8 cellular contexts compared by ENCODE assay signal in the genomic region with DNA sequence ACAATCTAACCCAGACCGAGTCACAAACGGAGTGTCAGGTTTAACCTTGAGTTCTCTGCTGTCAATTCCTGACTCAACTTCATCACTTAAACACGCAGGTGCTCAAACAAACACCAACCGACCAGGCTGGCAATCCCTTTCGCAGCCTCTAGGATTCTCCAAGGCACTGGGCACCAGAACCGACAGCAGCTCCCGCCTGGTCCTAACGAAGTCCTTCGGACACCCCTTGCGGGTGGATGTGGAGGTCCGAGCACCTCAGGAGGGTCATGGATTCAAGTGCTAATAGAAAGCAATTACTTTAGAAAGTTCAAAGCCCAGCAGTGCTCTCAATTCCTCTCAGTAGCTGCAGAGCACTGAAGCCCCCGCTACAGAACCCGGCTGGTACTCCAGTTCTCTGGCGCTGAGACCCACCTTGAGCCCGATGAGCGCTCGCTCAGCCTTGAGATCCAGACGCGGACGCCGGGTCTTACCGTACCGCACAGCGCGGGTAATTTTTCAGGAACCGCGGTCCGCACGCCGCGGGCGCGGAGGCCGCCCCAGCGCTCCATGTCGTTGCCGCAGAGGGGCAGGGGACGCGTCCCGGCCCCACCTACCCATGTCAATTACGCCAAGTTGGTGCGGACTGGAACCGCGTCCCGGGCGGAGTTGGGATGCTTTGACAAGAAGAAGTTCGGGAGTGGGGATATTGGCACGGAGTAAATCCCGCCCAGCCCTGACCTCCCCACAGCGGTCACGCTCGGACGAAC. TPM values are rescaled to one million over a fixed set of nuclear protein-coding genes. Genes with fewer than 3 reads are reported as not detected.
DNase-seq lines count a peak whose midpoint lies in the region; ATAC-seq, FAIRE-seq and TF ChIP-seq lines count a peak whose summit lies in the region.

No MANE protein-coding gene starts in this region.

- H3K27me3 Mint-ChIP-seq in T-helper 17 cell = peaks cover 13% of the 10 kb centered on the region

- H3K4me2 ChIP-seq in HCT116 (ENCODE audit: low read length) = peak overlapping the region; percentile 93
- H3K4me2 ChIP-seq in GM12878 (ENCODE audit: control insufficient read depth, insufficient read depth) = peak overlapping the region; percentile 98

- BruUV-seq in HCT116 (replicated peaks; lab: Mats Ljungman, UMichigan) = TSS peak; percentile 38
- BruUV-seq in GM12878 (replicated peaks; lab: Mats Ljungman, UMichigan) = TSS peak; percentile 58

- WGBS in GM12878 (ENCODE audit: insufficient coverage, insufficient replicate concordance, low lambda C conversion rate, missing lambda C conversion rate) = 2% methylated on average over 50 of the region's 53 CpGs
- WGBS in sigmoid colon, 2 donors = 0 to 1% methylated on average over 53 of the region's 53 CpGs

- H3K27ac ChIP-seq in HCT116 (ENCODE audit: low read depth, low read length) = peak overlapping the region; percentile 52; the same call in 1 of the 2 replicates
- H3K27ac ChIP-seq in GM12878 (ENCODE audit: control insufficient read depth, insufficient read depth) = peak overlapping the region; percentile 46; the same call in 1 of the 2 replicates
- H3K27ac ChIP-seq in sigmoid colon = peak overlapping the region; percentile 82 to 90 (median 86)

- H3K9ac ChIP-seq in HCT116 (ENCODE audit: low read length) = peak overlapping the region; percentile 62
- peak overlapping the region; percentile 77 for H3K9ac ChIP-seq in GM12878 (ENCODE audit: control insufficient read depth, insufficient read depth, low read length)

- DNase-seq in EH (ENCODE audit: low read depth) (peak; percentile 68), HCT116 (ENCODE audit: low read depth, low spot score) (peak; percentile 50), MV-4-11 (lab: John Stamatoyannopoulos, UW) (peak; percentile 57), T-helper 17 cell (peak; percentile 15 to 22 (median 20)), GM12878 (ENCODE audit: low read depth, low spot score) (no peak), hippocampal formation (lab: John Stamatoyannopoulos, UW) (peak; percentile 24 to 57), sigmoid colon (peak; percentile 73), D721Med (ENCODE audit: insufficient read length, low spot score) (no peak)

- ATAC-seq in HCT116 = peak; percentile 67
- peak; percentile 12 for ATAC-seq in T-helper 17 cell
- ATAC-seq in GM12878 = peak; percentile 53

- intact Hi-C loops in HCT116 (cut with micrococcal nuclease) = loop anchor here (10.0 kb wide), 1 partner anchor 285 kb away; no protein-coding TSS in a partner anchor
- intact Hi-C loops in GM12878 (cut with micrococcal nuclease; ENCODE audit: unreplicated experiment) = loop anchor here (2.0 to 10.0 kb wide), 4 partner anchors 15 to 185 kb away; no protein-coding TSS in a partner anchor
- intact Hi-C loops in sigmoid colon (cut with DNase I) = loop anchor here (5.0 kb wide), 2 partner anchors 172 to 252 kb away; a partner anchor contains a TSS

- POLR2A ChIA-PET in HCT116 (lab: Charles Lee) = no interaction called here
- POLR2A ChIA-PET in GM12878 (lab: Charles Lee) = interaction anchor here (0.6 to 7.5 kb wide), 6 partner anchors 9 to 252 kb away, joined by 4 to 114 read pairs (median 6); a partner anchor contains a TSS

- H3K27ac Mint-ChIP-seq in T-helper 17 cell = peak overlapping the region; percentile 37

- H3K4me1 ChIP-seq in HCT116 (ENCODE audit: control insufficient read depth in 1 of 2, insufficient read depth in 2 of 2, low read length in 2 of 2) (peaks cover 0 to 6% of the 10 kb centered on the region in 2 experiments; a peak in 1 of 4 replicates), GM12878 (ENCODE audit: control insufficient read depth, insufficient read depth, low read length) (peaks cover 6% of the 10 kb centered on the region), sigmoid colon (peaks cover 0 to 26% (median 8%) of the 10 kb centered on the region in 4 donors)

- H4K20me1 ChIP-seq in HCT116 (ENCODE audit: insufficient read depth) = no peaks in the 10 kb centered on the region
- no peaks in the 10 kb centered on the region for H4K20me1 ChIP-seq in GM12878 (ENCODE audit: control insufficient read depth, insufficient read depth)

- FAIRE-seq in GM12878 (lab: Jason Lieb, UNC) = peak; percentile 88
- no peak for FAIRE-seq in D721Med (lab: Jason Lieb, UNC)

- H2AFZ ChIP-seq in HCT116 (ENCODE audit: low read depth, low read length, poor library complexity, severe bottlenecking) = peak overlapping the region; percentile 86
- H2AFZ ChIP-seq in GM12878 (ENCODE audit: control insufficient read depth, low read depth, low read length) = peak overlapping the region; percentile 99

- TF ChIP-seq CTCF in HCT116 (IDR thresholded peaks at IDR 0.05 in 2 of 3, conservative IDR thresholded peaks at IDR 0.05 in 1 of 3; ENCODE audit: borderline replicate concordance in 1 of 3, insufficient read depth in 1 of 3, low read depth in 2 of 3, low read length in 2 of 3) = peak; percentile 4 to 65 (median 54); a peak in 4 of 6 replicates
- TF ChIP-seq CTCF in GM12878 (IDR thresholded peaks at IDR 0.05 in 2 of 3, conservative IDR thresholded peaks at IDR 0.05 in 1 of 3; ENCODE audit: control insufficient read depth in 2 of 3, extremely low read depth in 1 of 3, insufficient read depth in 1 of 3, low read depth in 3 of 3, low read length in 3 of 3) = peak; percentile 14 to 39 (median 36); a peak in 4 of 6 replicates
- peak in 2 of 4 experiments; percentile 39 to 45 for TF ChIP-seq CTCF in sigmoid colon (IDR thresholded peaks at IDR 0.05)
- no peak for TF ChIP-seq CTCF in D721Med (IDR thresholded peaks at IDR 0.05; ENCODE audit: insufficient read depth, missing control alignments)

- H3K4me1 Mint-ChIP-seq in T-helper 17 cell = peaks cover 24% of the 10 kb centered on the region

- H3K36me3 Mint-ChIP-seq in T-helper 17 cell (ENCODE audit: low read depth) = no peaks in the 10 kb centered on the region

- TF ChIP-seq RAD21 in HCT116 (IDR thresholded peaks at IDR 0.05; ENCODE audit: low read depth) (peak; percentile 33; the same call in 1 of the 2 replicates), GM12878 (IDR thresholded peaks at IDR 0.05; ENCODE audit: insufficient read depth, low read depth, low read length) (peak; percentile 24; the same call in 1 of the 2 replicates)

- H3K9me3 ChIP-seq in HCT116 (ENCODE audit: control insufficient read depth in 1 of 2, insufficient read depth in 1 of 2, low read depth in 1 of 2, low read length in 2 of 2) = no peaks in the 10 kb centered on the region
- H3K9me3 ChIP-seq in T-helper 17 cell (ENCODE audit: control insufficient read depth, low read length, poor library complexity, severe bottlenecking) = no peaks in the 10 kb centered on the region
- no peaks in the 10 kb centered on the region for H3K9me3 ChIP-seq in GM12878 (replicated peaks; ENCODE audit: control insufficient read depth, insufficient read depth, low read length)
- H3K9me3 ChIP-seq in sigmoid colon = no peaks in the 10 kb centered on the region

- SMC1A ChIA-PET in GM12878 (lab: Charles Lee; ENCODE audit: uncharacterized antibody, unreplicated experiment) = interaction anchor here (0.8 to 8.0 kb wide), 13 partner anchors 9 to 372 kb away, joined by 3 to 156 read pairs (median 4); no protein-coding TSS in a partner anchor

- TF ChIP-seq POLR2A in HCT116 (IDR thresholded peaks at IDR 0.05; ENCODE audit: borderline replicate concordance, extremely low read depth, insufficient read depth, insufficient read length) = no peak
- TF ChIP-seq POLR2A in GM12878 (IDR thresholded peaks at IDR 0.05; ENCODE audit: low read depth, low read length) = no peak
- TF ChIP-seq POLR2A in sigmoid colon (IDR thresholded peaks at IDR 0.05) = no peak

- TF ChIP-seq EP300 in GM12878 (IDR thresholded peaks at IDR 0.05; ENCODE audit: borderline replicate concordance in 1 of 2, control insufficient read depth in 1 of 2, low read depth in 2 of 2, low read length in 2 of 2) = 0 out of 4 replicates have a peak, but pooled peaks of 1 of the 2 experiments have one; percentile 11
- TF ChIP-seq EP300 in sigmoid colon (IDR thresholded peaks at IDR 0.05) = no peak

- H3K27me3 ChIP-seq in HCT116 (ENCODE audit: insufficient read depth, low read length) (no peaks in the 10 kb centered on the region), GM12878 (replicated peaks in 1 of 2; ENCODE audit: control insufficient read depth in 2 of 2, insufficient read depth in 2 of 2, low read length in 1 of 2) (no peaks in the 10 kb centered on the region), sigmoid colon (peaks cover 0 to 8% (median 0%) of the 10 kb centered on the region in 3 donors)

- peak overlapping the region; percentile 91 for H3K4me3 Mint-ChIP-seq in T-helper 17 cell

- in situ Hi-C loops in GM12878 (cut with MboI) = no loop called here

- RAD21 ChIA-PET in HCT116 (lab: Charles Lee; ENCODE audit: low non-redundant PET in 1 of 2, low total read pairs in 2 of 2, uncharacterized antibody in 2 of 2, unreplicated experiment in 2 of 2) = interaction anchor here in 1 of 2 experiments (0.6 kb wide), 1 partner anchor 28 kb away, joined by 3 read pairs; no protein-coding TSS in a partner anchor
- RAD21 ChIA-PET in GM12878 (lab: Charles Lee; ENCODE audit: unreplicated experiment) = interaction anchor here (1.1 to 6.8 kb wide), 13 partner anchors 9 to 353 kb away, joined by 3 to 107 read pairs (median 5); a partner anchor contains a TSS

- peak overlapping the region; percentile 62 to 81 for H3K4me3 ChIP-seq in HCT116 (replicated peaks in 1 of 2; ENCODE audit: low read depth in 1 of 2, low read length in 2 of 2)
- peak overlapping the region; percentile 89 for H3K4me3 ChIP-seq in GM12878
- H3K4me3 ChIP-seq in sigmoid colon = peak overlapping the region; percentile 58 to 76 (median 64)

- H3K79me2 ChIP-seq in HCT116 (ENCODE audit: insufficient read depth, low read length) (no peaks in the 10 kb centered on the region), GM12878 (ENCODE audit: control insufficient read depth, insufficient read depth, low read length) (peaks cover 2% of the 10 kb centered on the region)

- H3K36me3 ChIP-seq in HCT116 (ENCODE audit: control insufficient read depth in 1 of 2, insufficient read depth in 2 of 2, low read length in 2 of 2) (no peaks in the 10 kb centered on the region), GM12878 (ENCODE audit: control insufficient read depth in 2 of 2, insufficient read depth in 2 of 2, low read length in 1 of 2) (no peaks in the 10 kb centered on the region), sigmoid colon (no peaks in the 10 kb centered on the region)

- no peaks in the 10 kb centered on the region for H3K9me2 ChIP-seq in HCT116 (ENCODE audit: insufficient read depth)

- CTCF ChIA-PET in HCT116 (lab: Charles Lee) (no interaction called here), GM12878 (lab: Yijun Ruan, JAX) (interaction anchor here (0.7 to 2.1 kb wide), 8 partner anchors 10 to 344 kb away, joined by 3 to 10 read pairs (median 5); no protein-coding TSS in a partner anchor)

RNA-seq across cellular contexts. Expression of a gene that starts 0.7 kb away (rescaled TPM):
- 2.3 TPM for total RNA-seq in HCT116 (2021; ENCODE audit: unreplicated experiment)
- polyA plus RNA-seq in HCT116 (2012) = 1.4 and 2.1 TPM in 2 replicates
- 1 to 10 TPM; 6.6 to 8.4 TPM for total RNA-seq in T-helper 17 cell
- 51.9 and 61.9 TPM in 2 replicates for total RNA-seq in GM12878 (2013; cell fraction: nucleolus; rRNA removed)
- 13.4 and 16.9 TPM in 2 replicates for total RNA-seq in GM12878 (2014; rRNA removed)
- 9.5 and 10.2 TPM in 2 replicates for total RNA-seq in GM12878 (2014; rRNA removed; fragmentation: Illumina TruSeq; extraction: Trizol)
- total RNA-seq in GM12878 (2021) = 12.3 and 14.5 TPM in 2 replicates
- 2.1 TPM for polyA plus RNA-seq in GM12878 (2011; ENCODE audit: low read depth)
- polyA plus RNA-seq in GM12878 (2011; rRNA removed) = 24.1 and 24.7 TPM in 2 replicates
- 16.4 and 20.5 TPM in 2 replicates for polyA plus RNA-seq in GM12878 (2011; cell fraction: cytosol; rRNA removed)
- 16.0 and 19.7 TPM in 2 replicates for polyA plus RNA-seq in GM12878 (2011; cell fraction: nucleus; rRNA removed)
- polyA plus RNA-seq in GM12878 (2012) = 3.8 and 4.4 TPM in 2 replicates
- polyA plus RNA-seq in GM12878 (2014; fragmentation: Illumina TruSeq; extraction: Trizol) = 8.5 and 11.1 TPM in 2 replicates
- polyA plus RNA-seq in GM12878 (2014; fragmentation: Nextera tagmentation; extraction: Ambion mirVana) = 1 to 10 TPM; 3.6 to 6.4 TPM
- polyA plus RNA-seq in GM12878 (2014; rRNA removed) = 5.7 and 7.9 TPM in 2 replicates
- 10 to 100 TPM; 15.4 to 17.4 TPM for polyA plus RNA-seq in GM12878 (2016; fragmentation: Nextera tagmentation; extraction: Ambion mirVana)
- polyA minus RNA-seq in GM12878 (2011; rRNA and poly(A)+ RNA removed) = 30.8 and 39.3 TPM in 2 replicates
- 8.4 and 10.8 TPM in 2 replicates for polyA minus RNA-seq in GM12878 (2011; cell fraction: cytosol; rRNA and poly(A)+ RNA removed)
- polyA minus RNA-seq in GM12878 (2011; cell fraction: nucleus; rRNA and poly(A)+ RNA removed) = 23.6 and 31.9 TPM in 2 replicates
- total RNA-seq in sigmoid colon = 10 to 100 TPM in 2 of 4 donors, 1 to 10 TPM in 2; 4.4 to 14.6 (median 9.6) TPM
- 10 to 100 TPM; 16.8 to 31.8 (median 24.0) TPM for polyA plus RNA-seq in sigmoid colon

RNA-seq across cellular contexts. Expression of a gene that starts 43.6 kb away (rescaled TPM):
- total RNA-seq in HCT116 (2021; ENCODE audit: unreplicated experiment) (4.4 TPM), T-helper 17 cell (1 to 10 TPM; 5.2 to 5.6 TPM), GM12878 (2014; rRNA removed) (9.9 and 12.2 TPM in 2 replicates), GM12878 (2014; rRNA removed; fragmentation: Illumina TruSeq; extraction: Trizol) (8.7 and 10.2 TPM in 2 replicates), GM12878 (2021) (10.2 and 12.8 TPM in 2 replicates), sigmoid colon (1 to 10 TPM in 3 of 4 donors, under 1 TPM in 1; 0.55 to 4.1 (median 2.6) TPM)
- polyA plus RNA-seq in HCT116 (2012) = 2.0 and 3.6 TPM in 2 replicates
- total RNA-seq in GM12878 (2013; cell fraction: nucleolus; rRNA removed) = 48.1 and 52.3 TPM in 2 replicates
- 12.8 TPM for polyA plus RNA-seq in GM12878 (2011; ENCODE audit: low read depth)
- polyA plus RNA-seq in GM12878 (2011; rRNA removed) (9.4 and 14.4 TPM in 2 replicates), GM12878 (2014; fragmentation: Illumina TruSeq; extraction: Trizol) (13.6 and 19.1 TPM in 2 replicates), GM12878 (2014; fragmentation: Nextera tagmentation; extraction: Ambion mirVana) (10 to 100 TPM; 48.5 to 54.3 TPM), GM12878 (2014; rRNA removed) (10.2 and 10.4 TPM in 2 replicates), GM12878 (2016; fragmentation: Nextera tagmentation; extraction: Ambion mirVana) (10 to 100 TPM; 24.4 to 26.5 TPM), sigmoid colon (10 to 100 TPM in 1 of 3 donors, 1 to 10 TPM in 2; 6.4 to 10.9 (median 7.8) TPM)
- polyA plus RNA-seq in GM12878 (2011; cell fraction: cytosol; rRNA removed) = 4.2 and 4.4 TPM in 2 replicates
- 14.3 and 17.2 TPM in 2 replicates for polyA plus RNA-seq in GM12878 (2011; cell fraction: nucleus; rRNA removed)
- polyA plus RNA-seq in GM12878 (2012) = 7.0 and 11.7 TPM in 2 replicates
- 4.6 and 4.9 TPM in 2 replicates for polyA minus RNA-seq in GM12878 (2011; rRNA and poly(A)+ RNA removed)
- polyA minus RNA-seq in GM12878 (2011; cell fraction: cytosol; rRNA and poly(A)+ RNA removed) = 0.53 and 3.5 TPM in 2 replicates
- polyA minus RNA-seq in GM12878 (2011; cell fraction: nucleus; rRNA and poly(A)+ RNA removed) = 5.7 and 7.3 TPM in 2 replicates

Comparison
In these comparisons a context has a peak if more than half of its experiments do, and no peak if none do; other contexts are left out.
1. DNase-seq: peak in EH (single experiment), HCT116 (single experiment), MV-4-11 (single experiment), T-helper 17 cell (3 of 3), hippocampal formation (2 of 2) and sigmoid colon (single experiment); none in GM12878 (single experiment) and D721Med (single experiment).
2. ATAC-seq: peak in every context shown above with its lines; median percentile 67 in HCT116; 53 in GM12878; 12 in T-helper 17 cell.
3. Peak in every context shown above with its lines, with median percentiles within 50 percentile points of each other: H3K27ac ChIP-seq and H3K4me3 ChIP-seq.